Comparison of ENCODE assay signal across 17 cellular contexts in genomic region chr10:71484352-71484751, GRCh38.
"Had no signal": no experiment of that assay in that cellular context is flagged by ENCODE, and none has a peak within 500 bp of the region (broad histone marks: within the 10 kb centered on the region; RNA-seq: fewer than 3 reads in every experiment).

No MANE protein-coding gene starts in this region.

- ATAC-seq: activated CD8-positive, alpha-beta T cell treated with anti-CD3 and anti-CD28 coated beads for 36 hours; activated T-cell treated with anti-CD3 and anti-CD28 coated beads, Interleukin-2, amount 50 U/mL, for 4 hours; gastrocnemius medialis; left colon had no signal

- H3K27ac Mint-ChIP-seq: activated B cell treated with CpG ODN at 0.5 μM for 24 hours; activated CD8-positive, alpha-beta T cell treated with anti-CD3 and anti-CD28 coated beads for 36 hours; nephron had no signal

- H3K4me1 Mint-ChIP-seq: activated B cell treated with CpG ODN at 0.5 μM for 24 hours, nephron had no signal

- DNase-seq: activated B cell treated with CpG ODN at 0.5 μM for 24 hours; activated CD4-positive, alpha-beta T cell treated with anti-CD3 and anti-CD28 coated beads for 48 hours; activated CD8-positive, alpha-beta T cell treated with anti-CD3 and anti-CD28 coated beads for 36 hours; activated effector memory CD4-positive, alpha-beta T cell treated with Interleukin-2 at 50 U/mL for 16 hours; activated naive CD4-positive, alpha-beta T cell treated with anti-CD3 and anti-CD28 coated beads, Interleukin-2, amount 50 U/mL, for 16 hours; activated T-cell treated with anti-CD3 and anti-CD28 coated beads, Interleukin-2, amount 50 U/mL, for 4 hours; adrenal gland; erythroblast; gastrocnemius medialis; left colon; sigmoid colon; stimulated activated CD4-positive, alpha-beta T cell treated with anti-CD3 and anti-CD28 coated beads, Interleukin-12 subunit alpha, Interleukin-12 subunit beta, amount 100 ng/mL, for 4 hours; stimulated activated CD4-positive, alpha-beta T cell treated with anti-CD3 and anti-CD28 coated beads, Interleukin-2, amount 100 ng/mL, for 24 hours; T-helper 2 cell had no signal

- FAIRE-seq: islet of Langerhans had no signal

- H3K9me3 ChIP-seq: adrenal gland, prostate gland had no signal

- H3K4me3 Mint-ChIP-seq: activated B cell treated with CpG ODN at 0.5 μM for 24 hours; activated CD8-positive, alpha-beta T cell treated with anti-CD3 and anti-CD28 coated beads for 36 hours; activated T-cell treated with anti-CD3 and anti-CD28 coated beads, Interleukin-2, amount 50 U/mL, for 4 hours; nephron had no signal

- H3K4me1 ChIP-seq: adrenal gland, gastrocnemius medialis, prostate gland, sigmoid colon had no signal

- H3K27me3 ChIP-seq: adrenal gland, gastrocnemius medialis, sigmoid colon had no signal

- H3K4me3 ChIP-seq: adrenal gland, gastrocnemius medialis, prostate gland, sigmoid colon had no signal

- H3K36me3 ChIP-seq: adrenal gland, gastrocnemius medialis, prostate gland, sigmoid colon had no signal

- H3K27ac ChIP-seq: adrenal gland, gastrocnemius medialis, prostate gland, sigmoid colon had no signal
